Comparison of ENCODE assay signal across 20 cellular contexts in the genomic region with DNA sequence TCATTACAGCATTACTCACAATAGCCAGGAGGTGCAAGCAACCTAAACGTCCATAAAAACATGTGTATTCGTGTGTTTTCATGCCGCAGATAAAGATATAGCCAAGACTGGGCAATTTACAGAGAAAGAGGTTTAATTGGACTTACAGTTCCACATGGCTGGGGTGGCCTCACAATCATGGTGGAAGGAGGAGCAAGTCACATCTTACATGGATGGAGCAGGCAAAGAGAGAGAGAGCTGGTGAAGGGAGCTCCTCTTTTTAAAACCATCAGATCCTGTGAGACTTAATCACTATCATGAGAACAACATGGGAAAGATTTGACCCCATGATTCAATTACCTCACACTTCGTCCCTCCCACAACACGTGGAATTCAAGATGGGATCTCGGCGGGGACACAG.
"Had no signal": no experiment of that assay in that cellular context is flagged by ENCODE, and none has a peak within 500 bp of the region (broad histone marks: within the 10 kb centered on the region; RNA-seq: fewer than 3 reads in every experiment).

No MANE protein-coding gene starts in this region.

- H3K9me3 ChIP-seq: pancreas, right lobe of liver, stomach, thyroid gland had no signal

- DNase-seq: dermis blood vessel endothelial cell; effector memory CD4-positive, alpha-beta T cell; erythroblast; head of caudate nucleus; mesendoderm; midbrain; naive thymus-derived CD8-positive, alpha-beta T cell; occipital lobe; pancreas; right lobe of liver; small intestine; stimulated activated CD4-positive, alpha-beta T cell treated with anti-CD3 and anti-CD28 coated beads, Interleukin-15, amount 100 ng/mL, for 24 hours; stimulated activated CD4-positive, alpha-beta T cell treated with anti-CD3 and anti-CD28 coated beads, Interleukin-2, amount 100 ng/mL, for 48 hours; stimulated activated naive CD4-positive, alpha-beta T cell treated with Interleukin-2 at 50 U/mL for 16 hours; stomach; thyroid gland; trophoblast cell had no signal

- H3K4me3 ChIP-seq: coronary artery, lung, pancreas, right lobe of liver, stomach, thyroid gland had no signal

- H3K4me3 Mint-ChIP-seq: naive thymus-derived CD8-positive, alpha-beta T cell had no signal

- FAIRE-seq: keratinocyte, small intestine had no signal

- H3K27me3 ChIP-seq: pancreas, right lobe of liver, stomach, thyroid gland had no signal

- H3K27ac Mint-ChIP-seq: naive thymus-derived CD8-positive, alpha-beta T cell had no signal

- H3K27ac ChIP-seq: coronary artery, pancreas, right lobe of liver, stomach, thyroid gland had no signal

- ATAC-seq: naive thymus-derived CD8-positive, alpha-beta T cell; pancreas; right lobe of liver had no signal
